In genomic region chr9:751137-752051, GRCh38 we compare ENCODE assay signal across 9 cellular contexts.
DNase-seq lines count a peak whose midpoint lies in the region; ATAC-seq, FAIRE-seq and TF ChIP-seq lines count a peak whose summit lies in the region.
"Had no signal": no experiment of that assay in that cellular context is flagged by ENCODE, and none has a peak within 500 bp of the region (broad histone marks: within the 10 kb centered on the region; RNA-seq: fewer than 3 reads in every experiment).

No MANE protein-coding gene starts in this region.

- CTCF ChIA-PET in A549 (lab: Yijun Ruan, JAX), result interaction anchor here (0.9 to 18.9 kb wide), 6 partner anchors 13 to 199 kb away, joined by 3 to 371 read pairs (median 4); no protein-coding TSS in a partner anchor

- H3K4me3 ChIP-seq in A549 (no peak overlapping the region), SK-N-MC (peak overlapping the region; percentile 15; the same call in 1 of the 2 replicates), right atrium auricular region (no peak overlapping the region)

- no peaks in the 10 kb centered on the region for H3K27me3 ChIP-seq in right atrium auricular region

- no peak for TF ChIP-seq EP300 in A549 (IDR thresholded peaks at IDR 0.05)

- no peak for TF ChIP-seq RAD21 in A549 (conservative IDR thresholded peaks at IDR 0.05 in 1 of 2, IDR thresholded peaks at IDR 0.05 in 1 of 2)

- TF ChIP-seq CTCF in A549 (IDR thresholded peaks at IDR 0.05) (no peak), GM20000 (IDR thresholded peaks at IDR 0.05; ENCODE audit: extremely low read depth, missing control alignments) (no peak), right atrium auricular region (IDR thresholded peaks at IDR 0.05) (no peak)

- WGBS in A549 (ENCODE audit: missing lambda C conversion rate), result 69% methylated on average over 14 of the region's 14 CpGs

- H3K9me3 ChIP-seq in A549, result no peaks in the 10 kb centered on the region
- no peaks in the 10 kb centered on the region for H3K9me3 ChIP-seq in SK-N-MC (ENCODE audit: low read depth, low read length)
- H3K9me3 ChIP-seq in right atrium auricular region, result no peaks in the 10 kb centered on the region

- H3K4me2 ChIP-seq in A549, result peak overlapping the region; percentile 24; the same call in 1 of the 3 replicates

- FAIRE-seq in A549 (lab: Jason Lieb, UNC), result no peak

- no peak overlapping the region for H3K9ac ChIP-seq in SK-N-MC (ENCODE audit: insufficient read length)

- H3K27ac ChIP-seq in A549 (peak overlapping the region; percentile 45 to 64; a peak in 2 of 6 replicates), SK-N-MC (peak overlapping the region; percentile 8; the same call in 1 of the 2 replicates), right atrium auricular region (peak overlapping the region; percentile 80 to 95)

- POLR2A ChIA-PET in A549 (lab: Yijun Ruan, JAX), result no interaction called here

- H3K4me1 ChIP-seq in A549, result peaks cover 28% of the 10 kb centered on the region
- H3K4me1 ChIP-seq in right atrium auricular region, result peaks cover 0 to 64% of the 10 kb centered on the region in 2 donors

- no peak for TF ChIP-seq POLR2A in A549 (IDR thresholded peaks at IDR 0.05; ENCODE audit: low read length)

- DNase-seq in A549 (ENCODE audit: low read depth in 1 of 2, low spot score in 1 of 2), result no peak
- DNase-seq in GM20000 (ENCODE audit: low spot score), result peak; percentile 52
- peak; percentile 24 for DNase-seq in SK-N-MC (ENCODE audit: low read depth, low spot score)
- peak; percentile 60 for DNase-seq in right atrium auricular region (ENCODE audit: low spot score)
- no peak for DNase-seq in DMS153 treated with DMSO at 0.1 percent for 48 hours (lab: John Stamatoyannopoulos, UW; ENCODE audit: unreplicated experiment)
- DNase-seq in OCI-M2 (lab: John Stamatoyannopoulos, UW; ENCODE audit: unreplicated experiment), result no peak
- no peak for DNase-seq in activated T-cell treated with anti-CD3 and anti-CD28 coated beads, Interleukin-2, amount 50 U/mL, for 1 hour
- DNase-seq in retina, result no peak

- H3K36me3 ChIP-seq in SK-N-MC (ENCODE audit: insufficient read depth, low read length), result no peaks in the 10 kb centered on the region
- H3K36me3 ChIP-seq in right atrium auricular region, result peaks cover 36% of the 10 kb centered on the region

- peak in 1 of 2 experiments; percentile 54; a peak in 3 of 6 replicates for ATAC-seq in A549
- ATAC-seq: Panc1 had no signal

TF ChIP-seq in A549, 52 proteins besides CTCF, POLR2A, EP300 and RAD21:
- TF ChIP-seq MAZ (IDR thresholded peaks at IDR 0.05; ENCODE audit: borderline replicate concordance, low read depth, low read length), result no peak
- TF ChIP-seq CHD2 (IDR thresholded peaks at IDR 0.05; ENCODE audit: low read length, partially characterized antibody), result no peak
- TF ChIP-seq FOXS1 (CRISPR knock-in tag; IDR thresholded peaks at IDR 0.05), result no peak
- TF ChIP-seq JUN (IDR thresholded peaks at IDR 0.05), result no peak
- TF ChIP-seq CBX8 (IDR thresholded peaks at IDR 0.05), result no peak
- TF ChIP-seq CBX2 (IDR thresholded peaks at IDR 0.05; ENCODE audit: borderline replicate concordance, low read depth), result no peak
- no peak for TF ChIP-seq USF2 (IDR thresholded peaks at IDR 0.05)
- TF ChIP-seq EHMT2 (IDR thresholded peaks at IDR 0.05; ENCODE audit: low read depth), result no peak
- TF ChIP-seq MYC (IDR thresholded peaks at IDR 0.05; ENCODE audit: borderline replicate concordance, low read length), result no peak
- no peak for TF ChIP-seq HEYL (CRISPR knock-in tag; IDR thresholded peaks at IDR 0.05)
- no peak for TF ChIP-seq HDAC2 (IDR thresholded peaks at IDR 0.05)
- no peak for TF ChIP-seq ZFP36 (IDR thresholded peaks at IDR 0.05; ENCODE audit: borderline replicate concordance, partially characterized antibody)
- TF ChIP-seq MAX (IDR thresholded peaks at IDR 0.05), result no peak
- TF ChIP-seq FOSB (CRISPR knock-in tag; IDR thresholded peaks at IDR 0.05), result no peak
- TF ChIP-seq, protein P1, sequence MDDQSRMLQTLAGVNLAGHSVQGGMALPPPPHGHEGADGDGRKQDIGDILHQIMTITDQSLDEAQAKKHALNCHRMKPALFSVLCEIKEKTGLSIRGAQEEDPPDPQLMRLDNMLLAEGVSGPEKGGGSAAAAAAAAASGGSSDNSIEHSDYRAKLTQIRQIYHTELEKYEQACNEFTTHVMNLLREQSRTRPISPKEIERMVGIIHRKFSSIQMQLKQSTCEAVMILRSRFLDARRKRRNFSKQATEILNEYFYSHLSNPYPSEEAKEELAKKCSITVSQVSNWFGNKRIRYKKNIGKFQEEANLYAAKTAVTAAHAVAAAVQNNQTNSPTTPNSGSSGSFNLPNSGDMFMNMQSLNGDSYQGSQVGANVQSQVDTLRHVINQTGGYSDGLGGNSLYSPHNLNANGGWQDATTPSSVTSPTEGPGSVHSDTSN (IDR thresholded peaks at IDR 0.05), result no peak
- TF ChIP-seq HOXB13 (CRISPR knock-in tag; IDR thresholded peaks at IDR 0.05; ENCODE audit: low read depth), result no peak
- TF ChIP-seq, protein P2, sequence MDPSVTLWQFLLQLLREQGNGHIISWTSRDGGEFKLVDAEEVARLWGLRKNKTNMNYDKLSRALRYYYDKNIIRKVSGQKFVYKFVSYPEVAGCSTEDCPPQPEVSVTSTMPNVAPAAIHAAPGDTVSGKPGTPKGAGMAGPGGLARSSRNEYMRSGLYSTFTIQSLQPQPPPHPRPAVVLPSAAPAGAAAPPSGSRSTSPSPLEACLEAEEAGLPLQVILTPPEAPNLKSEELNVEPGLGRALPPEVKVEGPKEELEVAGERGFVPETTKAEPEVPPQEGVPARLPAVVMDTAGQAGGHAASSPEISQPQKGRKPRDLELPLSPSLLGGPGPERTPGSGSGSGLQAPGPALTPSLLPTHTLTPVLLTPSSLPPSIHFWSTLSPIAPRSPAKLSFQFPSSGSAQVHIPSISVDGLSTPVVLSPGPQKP (IDR thresholded peaks at IDR 0.05; ENCODE audit: low read depth, low read length), result no peak
- no peak for TF ChIP-seq EHF (CRISPR knock-in tag; IDR thresholded peaks at IDR 0.05)
- TF ChIP-seq ESRRA (IDR thresholded peaks at IDR 0.05; ENCODE audit: borderline replicate concordance, low read length), result no peak
TF ChIP-seq in A549: peak in this region for 0.

Comparison
In these comparisons a context has a peak if more than half of its experiments do, and no peak if none do; other contexts are left out.
1. DNase-seq: peak in GM20000 (single experiment), SK-N-MC (single experiment) and right atrium auricular region (single experiment); none in A549 (0 of 2), DMS153 treated with DMSO at 0.1 percent for 48 hours (single experiment), OCI-M2 (single experiment), activated T-cell treated with anti-CD3 and anti-CD28 coated beads, Interleukin-2, amount 50 U/mL, for 1 hour (single experiment) and retina (single experiment).
2. H3K27ac ChIP-seq: peak in every context shown above with its lines; median percentile 88 in right atrium auricular region; 54 in A549; 8 in SK-N-MC.